11 cellular contexts compared by ENCODE assay signal in genomic region chr16:3963203-3963602, GRCh38.
DNase-seq lines count a peak whose midpoint lies in the region; FAIRE-seq and TF ChIP-seq lines count a peak whose summit lies in the region.
"Had no signal": no experiment of that assay in that cellular context is flagged by ENCODE, and none has a peak within 500 bp of the region (broad histone marks: within the 10 kb centered on the region; RNA-seq: fewer than 3 reads in every experiment).

No MANE protein-coding gene starts in this region.

- no peak overlapping the region for H3K4me3 Mint-ChIP-seq in activated CD4-positive, alpha-beta memory T cell treated with anti-CD3 and anti-CD28 coated beads, Interleukin-2, amount 10 ng/mL, durations not matched to agents 7 days and 5 days
- peak overlapping the region; percentile 0 for H3K4me3 Mint-ChIP-seq in glutamatergic neuron (ENCODE audit: unreplicated experiment)
- no peak overlapping the region for H3K4me3 Mint-ChIP-seq in nephron progenitor cell

- POLR2A ChIA-PET in activated CD4-positive, alpha-beta memory T cell treated with anti-CD3 and anti-CD28 coated beads, Interleukin-2, amount 10 ng/mL, durations not matched to agents 7 days and 5 days (lab: Charles Lee), result interaction anchor here (1.1 kb wide), 1 partner anchor 96 kb away, joined by 3 read pairs; no protein-coding TSS in a partner anchor

- H3K27ac Mint-ChIP-seq in activated CD4-positive, alpha-beta memory T cell treated with anti-CD3 and anti-CD28 coated beads, Interleukin-2, amount 10 ng/mL, durations not matched to agents 7 days and 5 days, result no peak overlapping the region
- H3K27ac Mint-ChIP-seq in glutamatergic neuron (ENCODE audit: unreplicated experiment), result no peak overlapping the region
- no peak overlapping the region for H3K27ac Mint-ChIP-seq in nephron progenitor cell

- DNase-seq in stimulated activated CD4-positive, alpha-beta T cell treated with anti-CD3 and anti-CD28 coated beads, Interleukin-15, amount 100 ng/mL, for 24 hours, result peak; percentile 14
- no peak for DNase-seq in stimulated activated CD4-positive, alpha-beta T cell treated with anti-CD3 and anti-CD28 coated beads, Interleukin-12 subunit alpha, Interleukin-12 subunit beta, amount 100 ng/mL, for 4 hours
- DNase-seq in activated CD4-positive, alpha-beta memory T cell treated with anti-CD3 and anti-CD28 coated beads, Interleukin-2, amount 10 ng/mL, durations not matched to agents 7 days and 5 days, result peak; percentile 23
- no peak for DNase-seq in glutamatergic neuron
- DNase-seq in urothelium cell line (ENCODE audit: low spot score), result no peak
- no peak for DNase-seq in nephron progenitor cell
- no peak for DNase-seq in HTR-8/SVneo (ENCODE audit: insufficient read length, low spot score)
- no peak for DNase-seq in mesenteric fat pad (ENCODE audit: low spot score)
- DNase-seq: COR-L47, NCI-H446 treated with DMSO at 0.1 percent for 48 hours had no signal

- CTCF ChIA-PET in activated CD4-positive, alpha-beta memory T cell treated with anti-CD3 and anti-CD28 coated beads, Interleukin-2, amount 10 ng/mL, durations not matched to agents 7 days and 5 days (lab: Charles Lee), result interaction anchor here (1.2 to 2.0 kb wide), 2 partner anchors 23 to 291 kb away, joined by 4 to 10 read pairs; no protein-coding TSS in a partner anchor

- peaks cover 22% of the 10 kb centered on the region for H3K4me1 Mint-ChIP-seq in activated CD4-positive, alpha-beta memory T cell treated with anti-CD3 and anti-CD28 coated beads, Interleukin-2, amount 10 ng/mL, durations not matched to agents 7 days and 5 days
- H3K4me1 Mint-ChIP-seq in glutamatergic neuron (ENCODE audit: low read depth, unreplicated experiment), result peaks cover 11% of the 10 kb centered on the region
- H3K4me1 Mint-ChIP-seq in nephron progenitor cell, result peaks cover 16% of the 10 kb centered on the region

- FAIRE-seq in urothelium cell line (lab: Jason Lieb, UNC) (peak; percentile 50), HTR-8/SVneo (lab: Jason Lieb, UNC) (no peak)
- FAIRE-seq: astrocyte had no signal

- peaks cover 2% of the 10 kb centered on the region for H3K27me3 Mint-ChIP-seq in activated CD4-positive, alpha-beta memory T cell treated with anti-CD3 and anti-CD28 coated beads, Interleukin-2, amount 10 ng/mL, durations not matched to agents 7 days and 5 days
- peaks cover 2% of the 10 kb centered on the region for H3K27me3 Mint-ChIP-seq in glutamatergic neuron (ENCODE audit: unreplicated experiment)
- H3K27me3 Mint-ChIP-seq in nephron progenitor cell (ENCODE audit: low read depth, poor library complexity), result peaks cover 8% of the 10 kb centered on the region

- H3K9me3 Mint-ChIP-seq in activated CD4-positive, alpha-beta memory T cell treated with anti-CD3 and anti-CD28 coated beads, Interleukin-2, amount 10 ng/mL, durations not matched to agents 7 days and 5 days, result no peaks in the 10 kb centered on the region
- H3K9me3 Mint-ChIP-seq in glutamatergic neuron (ENCODE audit: unreplicated experiment) (peaks cover 2% of the 10 kb centered on the region), nephron progenitor cell (peaks cover 14% of the 10 kb centered on the region)

- peaks cover 3% of the 10 kb centered on the region for H3K36me3 Mint-ChIP-seq in activated CD4-positive, alpha-beta memory T cell treated with anti-CD3 and anti-CD28 coated beads, Interleukin-2, amount 10 ng/mL, durations not matched to agents 7 days and 5 days (ENCODE audit: low read depth)
- H3K36me3 Mint-ChIP-seq in glutamatergic neuron (ENCODE audit: unreplicated experiment), result peaks cover 15% of the 10 kb centered on the region
- H3K36me3 Mint-ChIP-seq in nephron progenitor cell (ENCODE audit: low read depth), result peaks cover 25% of the 10 kb centered on the region

- TF ChIP-seq CTCF in glutamatergic neuron (IDR thresholded peaks at IDR 0.05; ENCODE audit: partially characterized antibody, unreplicated experiment), result no peak
- TF ChIP-seq CTCF in nephron progenitor cell (IDR thresholded peaks at IDR 0.05), result no peak

Comparison
In these comparisons a context has a peak if more than half of its experiments do, and no peak if none do; other contexts are left out.
1. DNase-seq: peak in stimulated activated CD4-positive, alpha-beta T cell treated with anti-CD3 and anti-CD28 coated beads, Interleukin-15, amount 100 ng/mL, for 24 hours (single experiment) and activated CD4-positive, alpha-beta memory T cell treated with anti-CD3 and anti-CD28 coated beads, Interleukin-2, amount 10 ng/mL, durations not matched to agents 7 days and 5 days (single experiment); none in stimulated activated CD4-positive, alpha-beta T cell treated with anti-CD3 and anti-CD28 coated beads, Interleukin-12 subunit alpha, Interleukin-12 subunit beta, amount 100 ng/mL, for 4 hours (single experiment), glutamatergic neuron (single experiment), urothelium cell line (single experiment), nephron progenitor cell (single experiment), HTR-8/SVneo (single experiment) and mesenteric fat pad (single experiment).